1 cellular context compared by ENCODE assay signal in genomic region chr1:37875833-37876232, GRCh38.
TF ChIP-seq lines count a peak whose summit lies in the region.

No MANE protein-coding gene starts in this region.

TF ChIP-seq in HEK293, 187 proteins besides CTCF, POLR2A, EP300 and RAD21 (continued from another document):
- TF ChIP-seq ZNF645 (tag by site-specific recombination; IDR thresholded peaks at IDR 0.05) (no peak), HOXA7 (CRISPR knock-in tag; IDR thresholded peaks at IDR 0.05; ENCODE audit: borderline replicate concordance) (no peak), ZNF555 (tag by site-specific recombination; conservative IDR thresholded peaks at IDR 0.05) (no peak), ZNF768 (tag by site-specific recombination; IDR thresholded peaks at IDR 0.05) (no peak), ZNF777 (tag by site-specific recombination; IDR thresholded peaks at IDR 0.05; ENCODE audit: borderline replicate concordance) (no peak), ZNF580 (tag by site-specific recombination; IDR thresholded peaks at IDR 0.05) (no peak), ZNF518A (tag by site-specific recombination; conservative IDR thresholded peaks at IDR 0.05; ENCODE audit: low read depth) (no peak), ZNF404 (tag by site-specific recombination; IDR thresholded peaks at IDR 0.05) (no peak)
